9 cellular contexts compared by ENCODE assay signal in genomic region chr6:151374024-151374423, GRCh38. TPM values are rescaled to one million over a fixed set of nuclear protein-coding genes. Genes with fewer than 3 reads are reported as not detected.
DNase-seq lines count a peak whose midpoint lies in the region; ATAC-seq, FAIRE-seq and TF ChIP-seq lines count a peak whose summit lies in the region.
"Had no signal": no experiment of that assay in that cellular context is flagged by ENCODE, and none has a peak within 500 bp of the region (broad histone marks: within the 10 kb centered on the region; RNA-seq: fewer than 3 reads in every experiment).

No MANE protein-coding gene starts in this region.

- H3K27ac ChIP-seq in right atrium auricular region: peak overlapping the region in 1 of 2 donors; percentile 54
- H3K27ac ChIP-seq: suprapubic skin had no signal

- FAIRE-seq in GM12891 (lab: Jason Lieb, UNC): no peak

- CTCF ChIA-PET in activated CD4-positive, alpha-beta memory T cell treated with anti-CD3 and anti-CD28 coated beads, Interleukin-2, amount 10 ng/mL, durations not matched to agents 7 days and 5 days (lab: Charles Lee): interaction anchor here (0.6 to 1.6 kb wide), 4 partner anchors 11 to 508 kb away, joined by 3 to 8 read pairs (median 4); no protein-coding TSS in a partner anchor

- peaks cover 0 to 8% of the 10 kb centered on the region in 2 donors for H3K4me1 ChIP-seq in right atrium auricular region

- POLR2A ChIA-PET in activated CD4-positive, alpha-beta memory T cell treated with anti-CD3 and anti-CD28 coated beads, Interleukin-2, amount 10 ng/mL, durations not matched to agents 7 days and 5 days (lab: Charles Lee): interaction anchor here (1.2 to 12.5 kb wide), 6 partner anchors 12 to 811 kb away, joined by 4 to 247 read pairs (median 10); partner anchors contain the start of genes RMND1 and ZBTB2

- no peak for TF ChIP-seq CTCF in right atrium auricular region (IDR thresholded peaks at IDR 0.05)

- no peaks in the 10 kb centered on the region for H3K27me3 Mint-ChIP-seq in activated CD4-positive, alpha-beta memory T cell treated with anti-CD3 and anti-CD28 coated beads, Interleukin-2, amount 10 ng/mL, durations not matched to agents 7 days and 5 days

- ATAC-seq in Right ventricle myocardium inferior (peak; percentile 29), HG03045 (IDR thresholded peaks at IDR 0.05; ENCODE audit: unreplicated experiment) (no peak)

- H3K4me3 ChIP-seq in right atrium auricular region: no peak overlapping the region
- H3K4me3 ChIP-seq: suprapubic skin had no signal

- no peaks in the 10 kb centered on the region for H3K9me3 Mint-ChIP-seq in activated CD4-positive, alpha-beta memory T cell treated with anti-CD3 and anti-CD28 coated beads, Interleukin-2, amount 10 ng/mL, durations not matched to agents 7 days and 5 days

- H3K4me3 Mint-ChIP-seq in activated CD4-positive, alpha-beta memory T cell treated with anti-CD3 and anti-CD28 coated beads, Interleukin-2, amount 10 ng/mL, durations not matched to agents 7 days and 5 days: peak overlapping the region; percentile 63

- no peaks in the 10 kb centered on the region for H3K27me3 ChIP-seq in right atrium auricular region
- H3K27me3 ChIP-seq: suprapubic skin had no signal

- H3K36me3 ChIP-seq in right atrium auricular region: peaks cover 19% of the 10 kb centered on the region

- H3K36me3 Mint-ChIP-seq in activated CD4-positive, alpha-beta memory T cell treated with anti-CD3 and anti-CD28 coated beads, Interleukin-2, amount 10 ng/mL, durations not matched to agents 7 days and 5 days (ENCODE audit: low read depth): peaks cover 39% of the 10 kb centered on the region

- peak overlapping the region; percentile 88 for H3K27ac Mint-ChIP-seq in activated CD4-positive, alpha-beta memory T cell treated with anti-CD3 and anti-CD28 coated beads, Interleukin-2, amount 10 ng/mL, durations not matched to agents 7 days and 5 days

- DNase-seq in Right ventricle myocardium inferior (ENCODE audit: missing footprints) (no peak), right atrium auricular region (ENCODE audit: low spot score) (no peak), iPS-NIHi7 (ENCODE audit: extremely low spot score) (peak; percentile 27), GM12891 (ENCODE audit: insufficient read length, low spot score) (no peak)
- peak; percentile 35 for DNase-seq in activated CD4-positive, alpha-beta memory T cell treated with anti-CD3 and anti-CD28 coated beads, Interleukin-2, amount 10 ng/mL, durations not matched to agents 7 days and 5 days
- no peak for DNase-seq in stimulated activated CD4-positive, alpha-beta T cell treated with anti-CD3 and anti-CD28 coated beads, Interleukin-4, amount 100 ng/mL, for 1 hour
- DNase-seq in activated CD4-positive, CD25-positive, alpha-beta regulatory T cell treated with anti-CD3 and anti-CD28 coated beads, Interleukin-2, amount 50 U/mL, for 72 hours: no peak

- no peaks in the 10 kb centered on the region for H3K9me3 ChIP-seq in right atrium auricular region
- H3K9me3 ChIP-seq: suprapubic skin had no signal

- intact Hi-C loops in Right ventricle myocardium inferior (cut with DNase I): no loop called here

- no peak for TF ChIP-seq POLR2A in GM12891 (IDR thresholded peaks at IDR 0.05; ENCODE audit: low read depth, low read length)

- peaks cover 69% of the 10 kb centered on the region for H3K4me1 Mint-ChIP-seq in activated CD4-positive, alpha-beta memory T cell treated with anti-CD3 and anti-CD28 coated beads, Interleukin-2, amount 10 ng/mL, durations not matched to agents 7 days and 5 days

TF ChIP-seq in GM12891, 5 proteins besides CTCF, POLR2A, EP300 and RAD21:
- TF ChIP-seq SPI1 (IDR thresholded peaks at IDR 0.05; ENCODE audit: low read depth, low read length) (no peak), POLR2AphosphoS5 (IDR thresholded peaks at IDR 0.05; ENCODE audit: low read depth, low read length) (no peak), POU2F2 (IDR thresholded peaks at IDR 0.05; ENCODE audit: low read depth, low read length) (no peak), PAX5 (IDR thresholded peaks at IDR 0.05; ENCODE audit: insufficient read depth, low read length, severe bottlenecking) (no peak), TAF1 (IDR thresholded peaks at IDR 0.05; ENCODE audit: low read depth, low read length) (no peak)

RNA-seq across cellular contexts. Expression of gene ZBTB2, which starts 17.3 kb away (rescaled TPM):
- total RNA-seq in Right ventricle myocardium inferior (4.5 TPM), right atrium auricular region (1 to 10 TPM; 4.8 to 7.9 TPM)
- total RNA-seq in activated CD4-positive, alpha-beta memory T cell treated with anti-CD3 and anti-CD28 coated beads, Interleukin-2, amount 10 ng/mL, durations not matched to agents 7 days and 5 days: 10 to 100 TPM; 23.5 to 23.8 TPM
- polyA plus RNA-seq in GM12891 (2012; ENCODE audit: low read depth, missing spikeins): 11.9 TPM

Comparison
In these comparisons a context has a peak if more than half of its experiments do, and no peak if none do; other contexts are left out.
1. DNase-seq: peak in activated CD4-positive, alpha-beta memory T cell treated with anti-CD3 and anti-CD28 coated beads, Interleukin-2, amount 10 ng/mL, durations not matched to agents 7 days and 5 days (single experiment) and iPS-NIHi7 (single experiment); none in Right ventricle myocardium inferior (single experiment), right atrium auricular region (single experiment), GM12891 (single experiment), stimulated activated CD4-positive, alpha-beta T cell treated with anti-CD3 and anti-CD28 coated beads, Interleukin-4, amount 100 ng/mL, for 1 hour (single experiment) and activated CD4-positive, CD25-positive, alpha-beta regulatory T cell treated with anti-CD3 and anti-CD28 coated beads, Interleukin-2, amount 50 U/mL, for 72 hours (single experiment).